ENCODE assay signal across 10 cellular contexts in genomic region chr3:196608693-196609092, GRCh38. TPM values are rescaled to one million over a fixed set of nuclear protein-coding genes. Genes with fewer than 3 reads are reported as not detected.
DNase-seq lines count a peak whose midpoint lies in the region; ATAC-seq and TF ChIP-seq lines count a peak whose summit lies in the region.
"Had no signal": no experiment of that assay in that cellular context is flagged by ENCODE, and none has a peak within 500 bp of the region (broad histone marks: within the 10 kb centered on the region; RNA-seq: fewer than 3 reads in every experiment).

No MANE protein-coding gene starts in this region.

- H3K4me1 ChIP-seq in KMS-11 (ENCODE audit: low read depth, poor library complexity, severe bottlenecking) = peaks cover 5% of the 10 kb centered on the region

- H3K9ac ChIP-seq in KMS-11 = no peak overlapping the region

- H3K27ac ChIP-seq in KMS-11 = no peak overlapping the region
- H3K27ac ChIP-seq: C4-2B, PC-9 had no signal

- H3K27me3 Mint-ChIP-seq in activated CD4-positive, alpha-beta T cell treated with anti-CD3 and anti-CD28 coated beads, Interleukin-2, amount 10 ng/mL, durations not matched to agents 7 days and 5 days = no peaks in the 10 kb centered on the region
- no peaks in the 10 kb centered on the region for H3K27me3 Mint-ChIP-seq in central memory CD8-positive, alpha-beta T cell

- H4K20me1 ChIP-seq in KMS-11 (ENCODE audit: insufficient read depth) = no peaks in the 10 kb centered on the region

- TF ChIP-seq CTCF in KMS-11 (conservative IDR thresholded peaks at IDR 0.05; ENCODE audit: low read depth, low read length) = no peak

- H3K4me3 Mint-ChIP-seq in activated CD4-positive, alpha-beta T cell treated with anti-CD3 and anti-CD28 coated beads, Interleukin-2, amount 10 ng/mL, durations not matched to agents 7 days and 5 days = no peak overlapping the region
- H3K4me3 Mint-ChIP-seq in central memory CD8-positive, alpha-beta T cell = no peak overlapping the region

- H3K4me2 ChIP-seq in KMS-11 = no peak overlapping the region

- peak overlapping the region; percentile 66; the same call in 1 of the 2 replicates for H2AFZ ChIP-seq in KMS-11 (ENCODE audit: low read depth)
- H2AFZ ChIP-seq: PC-9 had no signal

- no peak for ATAC-seq in central memory CD8-positive, alpha-beta T cell (replicated peaks; ENCODE audit: extremely low read depth, poor library complexity, severe bottlenecking)
- ATAC-seq in left cardiac atrium = no peak

- POLR2A ChIA-PET in activated CD4-positive, alpha-beta T cell treated with anti-CD3 and anti-CD28 coated beads, Interleukin-2, amount 10 ng/mL, durations not matched to agents 7 days and 5 days (lab: Charles Lee) = interaction anchor here (1.6 kb wide), 1 partner anchor 76 kb away, joined by 3 read pairs; no protein-coding TSS in a partner anchor

- no peaks in the 10 kb centered on the region for H3K27me3 ChIP-seq in KMS-11 (ENCODE audit: insufficient read depth, low read depth)

- CTCF ChIA-PET in activated CD4-positive, alpha-beta T cell treated with anti-CD3 and anti-CD28 coated beads, Interleukin-2, amount 10 ng/mL, durations not matched to agents 7 days and 5 days (lab: Charles Lee) = interaction anchor here (0.9 to 4.8 kb wide), 17 partner anchors 9 to 332 kb away, joined by 3 to 40 read pairs (median 7); partner anchors contain the start of genes FBXO45 and WDR53

- no peak for DNase-seq in activated CD4-positive, alpha-beta T cell treated with anti-CD3 and anti-CD28 coated beads, Interleukin-2, amount 10 ng/mL, durations not matched to agents 7 days and 5 days
- no peak for DNase-seq in activated CD4-positive, alpha-beta T cell treated with anti-CD3 and anti-CD28 coated beads, Interleukin-2, amount 50 U/mL, for 48 hours
- DNase-seq in central memory CD8-positive, alpha-beta T cell (ENCODE audit: low spot score in 2 of 2) = no peak
- DNase-seq in islet precursor cell (no peak), left cardiac atrium (no peak), putamen (ENCODE audit: low spot score) (no peak)

- H3K4me1 Mint-ChIP-seq in activated CD4-positive, alpha-beta T cell treated with anti-CD3 and anti-CD28 coated beads, Interleukin-2, amount 10 ng/mL, durations not matched to agents 7 days and 5 days = peaks cover 53% of the 10 kb centered on the region
- peaks cover 35% of the 10 kb centered on the region for H3K4me1 Mint-ChIP-seq in central memory CD8-positive, alpha-beta T cell

- peak overlapping the region; percentile 82 for H3K27ac Mint-ChIP-seq in activated CD4-positive, alpha-beta T cell treated with anti-CD3 and anti-CD28 coated beads, Interleukin-2, amount 10 ng/mL, durations not matched to agents 7 days and 5 days
- H3K27ac Mint-ChIP-seq in central memory CD8-positive, alpha-beta T cell (ENCODE audit: low read depth) = peak overlapping the region; percentile 74

- H3K79me2 ChIP-seq in KMS-11 (ENCODE audit: insufficient read depth, low read depth) = no peaks in the 10 kb centered on the region

- peaks cover 2% of the 10 kb centered on the region for H3K9me3 Mint-ChIP-seq in activated CD4-positive, alpha-beta T cell treated with anti-CD3 and anti-CD28 coated beads, Interleukin-2, amount 10 ng/mL, durations not matched to agents 7 days and 5 days
- no peaks in the 10 kb centered on the region for H3K9me3 Mint-ChIP-seq in central memory CD8-positive, alpha-beta T cell

- H3K36me3 ChIP-seq in KMS-11 (ENCODE audit: insufficient read depth) = no peaks in the 10 kb centered on the region

- H3K36me3 Mint-ChIP-seq in activated CD4-positive, alpha-beta T cell treated with anti-CD3 and anti-CD28 coated beads, Interleukin-2, amount 10 ng/mL, durations not matched to agents 7 days and 5 days (ENCODE audit: low read depth) = no peaks in the 10 kb centered on the region
- peaks cover 1% of the 10 kb centered on the region for H3K36me3 Mint-ChIP-seq in central memory CD8-positive, alpha-beta T cell (ENCODE audit: insufficient read depth)

- no peak overlapping the region for H3K4me3 ChIP-seq in KMS-11 (IDR thresholded peaks at IDR 0.05; ENCODE audit: insufficient read depth, low read depth, low read length)
- H3K4me3 ChIP-seq: PC-9 had no signal

- intact Hi-C loops in left cardiac atrium (cut with DNase I) = loop anchor here in 1 of 2 donors (1.0 to 5.0 kb wide), 2 partner anchors 77 to 364 kb away; no protein-coding TSS in a partner anchor

RNA-seq across cellular contexts. Expression of gene NRROS, which starts 30.8 kb away (rescaled TPM):
- 10 to 100 TPM; 36.6 to 40.6 TPM for total RNA-seq in activated CD4-positive, alpha-beta T cell treated with anti-CD3 and anti-CD28 coated beads, Interleukin-2, amount 10 ng/mL, durations not matched to agents 7 days and 5 days
- total RNA-seq in left cardiac atrium = 1 to 10 TPM; 5.4 to 6.0 TPM
- total RNA-seq: HepG2 had no signal

RNA-seq across cellular contexts. Expression of gene FBXO45, which starts 40.2 kb away (rescaled TPM):
- total RNA-seq in activated CD4-positive, alpha-beta T cell treated with anti-CD3 and anti-CD28 coated beads, Interleukin-2, amount 10 ng/mL, durations not matched to agents 7 days and 5 days = 10 to 100 TPM; 14.9 to 15.0 TPM
- 1 to 10 TPM; 7.9 to 8.4 TPM for total RNA-seq in left cardiac atrium

RNA-seq across cellular contexts. Expression of gene WDR53, which starts 40.3 kb away (rescaled TPM):
- total RNA-seq in activated CD4-positive, alpha-beta T cell treated with anti-CD3 and anti-CD28 coated beads, Interleukin-2, amount 10 ng/mL, durations not matched to agents 7 days and 5 days = 10 to 100 TPM; 19.5 to 24.8 TPM
- 1 to 10 TPM; 8.8 to 9.4 TPM for total RNA-seq in left cardiac atrium

Comparison
In these comparisons a context has a peak if more than half of its experiments do, and no peak if none do; other contexts are left out.
1. RNA of gene NRROS, which starts 30.8 kb away (total RNA-seq): 36.6 to 40.6 TPM in activated CD4-positive, alpha-beta T cell treated with anti-CD3 and anti-CD28 coated beads, Interleukin-2, amount 10 ng/mL, durations not matched to agents 7 days and 5 days; 5.4 to 6.0 TPM in left cardiac atrium; every median in the first group is over 4 times any median in the second.